In the genomic region with DNA sequence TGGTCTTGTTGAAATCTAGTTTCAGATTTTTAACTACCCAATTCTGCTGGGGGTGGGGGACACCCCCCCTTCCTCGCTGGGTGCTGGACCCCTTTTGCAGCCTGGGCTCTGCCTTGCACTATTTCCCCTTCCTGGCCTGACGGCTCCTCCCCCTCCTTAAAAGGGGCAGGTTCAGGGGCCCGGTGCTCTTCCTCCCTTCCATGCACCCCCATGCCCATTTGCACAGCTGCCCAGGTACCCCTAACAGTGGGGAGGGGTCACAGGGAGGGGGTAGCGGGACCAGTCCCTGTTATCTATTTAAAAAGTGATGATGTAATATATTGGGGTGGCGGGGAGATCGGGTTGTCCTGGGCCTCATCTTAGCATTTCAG, we compare ENCODE assay signal across 1 cellular context.
TF ChIP-seq lines count a peak whose summit lies in the region.

No MANE protein-coding gene starts in this region.

TF ChIP-seq in K562, 482 proteins besides CTCF, POLR2A, EP300 and RAD21:
- TF ChIP-seq RBM34 (IDR thresholded peaks at IDR 0.05; ENCODE audit: borderline replicate concordance, insufficient read depth, low read length) = no peak
- 0 out of 2 replicates have a peak, but pooled peaks have one; percentile 12 for TF ChIP-seq GABPA (tag; conservative IDR thresholded peaks at IDR 0.05; ENCODE audit: low read depth)
- TF ChIP-seq CEBPG (CRISPR knock-in tag; IDR thresholded peaks at IDR 0.05) = no peak
- peak; percentile 29 to 36; a peak in 1 of 4 replicates for TF ChIP-seq CEBPG (tag; conservative IDR thresholded peaks at IDR 0.05 in 1 of 2, IDR thresholded peaks at IDR 0.05 in 1 of 2)
- no peak for TF ChIP-seq SMAD1 (IDR thresholded peaks at IDR 0.05; ENCODE audit: low read depth, low read length, partially characterized antibody)
- no peak for TF ChIP-seq RBM39 (optimal IDR thresholded peaks at IDR 0.05; ENCODE audit: low read depth, low read length)
- TF ChIP-seq, protein P1, sequence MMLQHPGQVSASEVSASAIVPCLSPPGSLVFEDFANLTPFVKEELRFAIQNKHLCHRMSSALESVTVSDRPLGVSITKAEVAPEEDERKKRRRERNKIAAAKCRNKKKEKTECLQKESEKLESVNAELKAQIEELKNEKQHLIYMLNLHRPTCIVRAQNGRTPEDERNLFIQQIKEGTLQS (IDR thresholded peaks at IDR 0.05) = peak; percentile 71
- TF ChIP-seq, protein P1 (CRISPR knock-in tag; conservative IDR thresholded peaks at IDR 0.05) = no peak
